Comparison of ENCODE assay signal across 14 cellular contexts in genomic region chr1:155038602-155039307, GRCh38. TPM values are rescaled to one million over a fixed set of nuclear protein-coding genes. Genes with fewer than 3 reads are reported as not detected.
DNase-seq lines count a peak whose midpoint lies in the region; ATAC-seq, FAIRE-seq and TF ChIP-seq lines count a peak whose summit lies in the region.
"Had no signal": no experiment of that assay in that cellular context is flagged by ENCODE, and none has a peak within 500 bp of the region (broad histone marks: within the 10 kb centered on the region; RNA-seq: fewer than 3 reads in every experiment).

No MANE protein-coding gene starts in this region.

- H3K9me2 ChIP-seq in Loucy (replicated peaks; ENCODE audit: low read depth, low read length) = no peaks in the 10 kb centered on the region

- H3K14ac ChIP-seq in H1 (ENCODE audit: insufficient read length) = no peak overlapping the region

- H3K79me2 ChIP-seq in Loucy (ENCODE audit: insufficient read depth, low read length) (no peaks in the 10 kb centered on the region), H1 (ENCODE audit: control insufficient read depth in 1 of 2, insufficient read depth in 2 of 2, low read length in 2 of 2) (no peaks in the 10 kb centered on the region)

- no peaks in the 10 kb centered on the region for H3K36me3 Mint-ChIP-seq in chondrocyte (ENCODE audit: low read depth)
- H3K36me3 Mint-ChIP-seq: activated naive CD4-positive, alpha-beta T cell treated with anti-CD3 and anti-CD28 coated beads, Interleukin-2, amount 50 U/mL, for 24 hours had no signal

- no peak for TF ChIP-seq EP300 in H1 (IDR thresholded peaks at IDR 0.05; ENCODE audit: borderline replicate concordance in 1 of 2, low read depth in 2 of 2, low read length in 2 of 2)

- WGBS in H1 (ENCODE audit: extremely low coverage in 1 of 2, insufficient coverage in 1 of 2, insufficient read length in 1 of 2, insufficient replicate concordance in 2 of 2, low coverage in 1 of 2, low lambda C conversion rate in 2 of 2, missing lambda C conversion rate in 1 of 2), 2 experiments = 73% methylated on average over 8 of the region's 8 CpGs; no CpG with 5 or more reads in 1 of the 2 experiments

- no peak overlapping the region for H3K4ac ChIP-seq in H1 (replicated peaks; ENCODE audit: insufficient read length, low read depth, low read length)

- H3K36me3 ChIP-seq in BLaER1 (no peaks in the 10 kb centered on the region), Loucy (ENCODE audit: insufficient read depth, low read length) (no peaks in the 10 kb centered on the region), H1 (ENCODE audit: control insufficient read depth in 2 of 4, insufficient read depth in 4 of 4, low read length in 3 of 4) (no peaks in the 10 kb centered on the region), mucosa of rectum (ENCODE audit: control insufficient read depth in 2 of 2, insufficient read depth in 2 of 2, low read length in 2 of 2) (no peaks in the 10 kb centered on the region)

- TF ChIP-seq CTCF in Loucy (conservative IDR thresholded peaks at IDR 0.05; ENCODE audit: low read length) = no peak
- TF ChIP-seq CTCF in H1 (IDR thresholded peaks at IDR 0.05; ENCODE audit: control extremely low read depth in 1 of 3, insufficient read depth in 1 of 3, low read depth in 1 of 3, low read length in 3 of 3) = no peak
- TF ChIP-seq CTCF in chondrocyte (IDR thresholded peaks at IDR 0.05) = no peak
- TF ChIP-seq CTCF in GM13977 (IDR thresholded peaks at IDR 0.05; ENCODE audit: extremely low read depth, insufficient read depth, missing control alignments) = no peak

- TF ChIP-seq POLR2A in H1 (IDR thresholded peaks at IDR 0.05; ENCODE audit: control extremely low read depth in 1 of 2, low read depth in 2 of 2, low read length in 2 of 2) = no peak

- H2BK20ac ChIP-seq in H1 (ENCODE audit: low read length) = no peak overlapping the region

- no peak for TF ChIP-seq RAD21 in H1 (IDR thresholded peaks at IDR 0.05 in 1 of 2, conservative IDR thresholded peaks at IDR 0.05 in 1 of 2; ENCODE audit: low read depth in 2 of 2, low read length in 2 of 2)

- H3K9me3 ChIP-seq in BLaER1 (no peaks in the 10 kb centered on the region), Loucy (ENCODE audit: insufficient read depth, low read depth, low read length) (no peaks in the 10 kb centered on the region), H1 (ENCODE audit: insufficient read depth in 2 of 2, low read depth in 1 of 2, low read length in 1 of 2) (no peaks in the 10 kb centered on the region), mucosa of rectum (ENCODE audit: control insufficient read depth in 2 of 2, low read length in 2 of 2) (no peaks in the 10 kb centered on the region)

- H3K18ac ChIP-seq in H1 (ENCODE audit: extremely low read depth, low read length) = no peak overlapping the region

- H3K4me1 ChIP-seq in BLaER1 (peaks cover 49% of the 10 kb centered on the region), Loucy (ENCODE audit: insufficient read depth, low read length, poor library complexity, severe bottlenecking) (peaks cover 7% of the 10 kb centered on the region), H1 (replicated peaks in 1 of 4; ENCODE audit: control insufficient read depth in 3 of 4, insufficient read depth in 4 of 4, low read length in 3 of 4) (no peaks in the 10 kb centered on the region), mucosa of rectum (ENCODE audit: control insufficient read depth in 2 of 2, insufficient read depth in 2 of 2, low read length in 2 of 2) (peaks cover 27 to 40% of the 10 kb centered on the region in 2 donors)

- H4K8ac ChIP-seq in H1 (ENCODE audit: extremely low read depth, insufficient read depth, low read length) = no peak overlapping the region

- POLR2A ChIA-PET in H1 (lab: Charles Lee; ENCODE audit: partially characterized antibody) = interaction anchor here (0.8 to 8.8 kb wide), 4 partner anchors 12 to 44 kb away, joined by 3 to 60 read pairs (median 4); partner anchors contain the start of gene ADAM15

- no peaks in the 10 kb centered on the region for H3K9me3 Mint-ChIP-seq in chondrocyte (ENCODE audit: low read depth)
- H3K9me3 Mint-ChIP-seq: activated naive CD4-positive, alpha-beta T cell treated with anti-CD3 and anti-CD28 coated beads, Interleukin-2, amount 50 U/mL, for 24 hours; nephron progenitor cell; T-helper 1 cell treated with Interleukin-12 subunit alpha and Interleukin-12 subunit beta and Interleukin-4 antibody, amounts not matched to agents 30 μg/mL and 1 μg/mL, for 36 hours had no signal

- no peak overlapping the region for H4K5ac ChIP-seq in H1 (ENCODE audit: insufficient read length, low read depth, low read length)

- peaks cover 4% of the 10 kb centered on the region for H3K4me1 Mint-ChIP-seq in chondrocyte (ENCODE audit: low read depth)
- H3K4me1 Mint-ChIP-seq: activated naive CD4-positive, alpha-beta T cell treated with anti-CD3 and anti-CD28 coated beads, Interleukin-2, amount 50 U/mL, for 24 hours had no signal

- no peaks in the 10 kb centered on the region for H3K27me3 ChIP-seq in BLaER1
- no peaks in the 10 kb centered on the region for H3K27me3 ChIP-seq in Loucy (ENCODE audit: insufficient read depth, low read length, poor library complexity, severe bottlenecking)
- peaks cover 0 to 2% (median 0%) of the 10 kb centered on the region in 4 experiments; a peak in 3 of 7 replicates for H3K27me3 ChIP-seq in H1 (replicated peaks in 1 of 4; ENCODE audit: control insufficient read depth in 3 of 4, extremely low read depth in 1 of 4, insufficient read depth in 3 of 4, low read length in 3 of 4)
- H3K27me3 ChIP-seq in mucosa of rectum (ENCODE audit: control insufficient read depth in 2 of 2, insufficient read depth in 2 of 2, low read length in 2 of 2) = no peaks in the 10 kb centered on the region

- H3K23me2 ChIP-seq in H1 (ENCODE audit: low read depth, low read length) = no peaks in the 10 kb centered on the region

- no peak for FAIRE-seq in H1 (lab: Jason Lieb, UNC)

- DNase-seq in H1 (ENCODE audit: low read depth in 1 of 2, low spot score in 2 of 2) (no peak), chondrocyte (ENCODE audit: low spot score) (no peak), GM13977 (ENCODE audit: low spot score) (no peak)
- DNase-seq: activated CD8-positive, alpha-beta T cell treated with anti-CD3 and anti-CD28 coated beads, Interleukin-2, amount 10 ng/mL, durations not matched to agents 7 days and 5 days; NCI-H1105; nephron progenitor cell; NK-92 treated with Interleukin-12 subunit alpha and Interleukin-12 subunit beta, amount 100 ng/mL, for 24 hours had no signal

- ATAC-seq in HG03378 (IDR thresholded peaks at IDR 0.05; ENCODE audit: unreplicated experiment) = no peak
- ATAC-seq in HG02885 (IDR thresholded peaks at IDR 0.05; ENCODE audit: poor library complexity, unreplicated experiment) = no peak
- ATAC-seq: activated CD8-positive, alpha-beta T cell treated with anti-CD3 and anti-CD28 coated beads, Interleukin-2, amount 10 ng/mL, durations not matched to agents 7 days and 5 days had no signal

- H3K79me1 ChIP-seq in H1 (ENCODE audit: low read depth, low read length) = no peaks in the 10 kb centered on the region; the same call in 1 of the 2 replicates

- H3K56ac ChIP-seq in H1 (replicated peaks; ENCODE audit: insufficient read length, low read depth, low read length) = no peak overlapping the region

- H4K91ac ChIP-seq in H1 (replicated peaks; ENCODE audit: insufficient read length, low read length) = no peak overlapping the region

- no peak overlapping the region for H3K27ac Mint-ChIP-seq in chondrocyte (ENCODE audit: unreplicated experiment)
- H3K27ac Mint-ChIP-seq: activated CD8-positive, alpha-beta T cell treated with anti-CD3 and anti-CD28 coated beads, Interleukin-2, amount 10 ng/mL, durations not matched to agents 7 days and 5 days; activated naive CD4-positive, alpha-beta T cell treated with anti-CD3 and anti-CD28 coated beads, Interleukin-2, amount 50 U/mL, for 24 hours; nephron progenitor cell; T-helper 1 cell treated with Interleukin-12 subunit alpha and Interleukin-12 subunit beta and Interleukin-4 antibody, amounts not matched to agents 30 μg/mL and 1 μg/mL, for 36 hours had no signal

- H4K20me1 ChIP-seq in BLaER1 = no peaks in the 10 kb centered on the region
- no peaks in the 10 kb centered on the region for H4K20me1 ChIP-seq in Loucy (ENCODE audit: insufficient read depth, low read length, poor library complexity, severe bottlenecking)
- no peaks in the 10 kb centered on the region for H4K20me1 ChIP-seq in H1 (replicated peaks in 1 of 2; ENCODE audit: control insufficient read depth in 1 of 2, insufficient read depth in 2 of 2, low read length in 2 of 2)

- no peak overlapping the region for H3K27ac ChIP-seq in BLaER1
- no peak overlapping the region for H3K27ac ChIP-seq in H1 (ENCODE audit: low read depth, low read length)
- peak overlapping the region; percentile 85 to 92 for H3K27ac ChIP-seq in mucosa of rectum (ENCODE audit: low read depth in 2 of 2, low read length in 2 of 2)

- in situ Hi-C loops in GM13977 (cut with MboI; ENCODE audit: low pct_unique_long_range_greater_than_20kb, low sequenced_read_pairs, unreplicated experiment) = no loop called here

- no peak overlapping the region for H2BK12ac ChIP-seq in H1 (ENCODE audit: low read depth, low read length)

- no peak overlapping the region for H2AK5ac ChIP-seq in H1 (ENCODE audit: low read depth, low read length)

- H3K27me3 Mint-ChIP-seq in chondrocyte (ENCODE audit: low read depth) = peaks cover 4% of the 10 kb centered on the region
- H3K27me3 Mint-ChIP-seq: activated naive CD4-positive, alpha-beta T cell treated with anti-CD3 and anti-CD28 coated beads, Interleukin-2, amount 50 U/mL, for 24 hours had no signal

- peak overlapping the region; percentile 63; the same call in 1 of the 2 replicates for H2BK15ac ChIP-seq in H1 (ENCODE audit: low read length)

- H2BK120ac ChIP-seq in H1 (replicated peaks; ENCODE audit: low read depth, low read length) = no peak overlapping the region

- peak overlapping the region; percentile 66 for H3K4me2 ChIP-seq in BLaER1
- H3K4me2 ChIP-seq in Loucy (ENCODE audit: low read depth, low read length, poor library complexity, severe bottlenecking) = no peak overlapping the region
- no peak overlapping the region for H3K4me2 ChIP-seq in H1 (ENCODE audit: insufficient read depth in 1 of 2, low read depth in 2 of 2, low read length in 2 of 2)

- no peak overlapping the region for H3K4me3 Mint-ChIP-seq in chondrocyte (ENCODE audit: unreplicated experiment)
- H3K4me3 Mint-ChIP-seq: activated CD8-positive, alpha-beta T cell treated with anti-CD3 and anti-CD28 coated beads, Interleukin-2, amount 10 ng/mL, durations not matched to agents 7 days and 5 days; activated naive CD4-positive, alpha-beta T cell treated with anti-CD3 and anti-CD28 coated beads, Interleukin-2, amount 50 U/mL, for 24 hours; nephron progenitor cell; T-helper 1 cell treated with Interleukin-12 subunit alpha and Interleukin-12 subunit beta and Interleukin-4 antibody, amounts not matched to agents 30 μg/mL and 1 μg/mL, for 36 hours had no signal

- H3K9ac ChIP-seq in BLaER1 (no peak overlapping the region), Loucy (ENCODE audit: low read depth, low read length, poor library complexity, severe bottlenecking) (no peak overlapping the region), H1 (replicated peaks in 1 of 4; ENCODE audit: extremely low read depth in 1 of 4, low read depth in 3 of 4, low read length in 3 of 4) (no peak overlapping the region), mucosa of rectum (ENCODE audit: low read depth in 1 of 2, low read length in 2 of 2) (peak overlapping the region; percentile 64 to 67)

- no peak overlapping the region for H3K4me3 ChIP-seq in BLaER1
- no peak overlapping the region for H3K4me3 ChIP-seq in Loucy (ENCODE audit: low read length, poor library complexity, severe bottlenecking)
- H3K4me3 ChIP-seq in H1 (ENCODE audit: extremely low read depth in 1 of 4, insufficient read depth in 2 of 4, low read depth in 3 of 4, low read length in 4 of 4) = no peak overlapping the region
- H3K4me3 ChIP-seq in mucosa of rectum (ENCODE audit: low read length in 2 of 2) = peak overlapping the region in 1 of 2 donors; percentile 26

- CTCF ChIA-PET in H1 (lab: Charles Lee; ENCODE audit: partially characterized antibody) = interaction anchor here (1.3 to 32.4 kb wide), 7 partner anchors 24 to 53 kb away, joined by 3 to 907 read pairs (median 11); partner anchors contain the start of genes ADAM15, EFNA3, EFNA4 and LENEP

- H3K23ac ChIP-seq in H1 (ENCODE audit: insufficient read length) = no peak overlapping the region

- no peaks in the 10 kb centered on the region for H3F3A ChIP-seq in Loucy (ENCODE audit: low read depth)

- no peak overlapping the region for H2BK5ac ChIP-seq in H1 (ENCODE audit: low read depth, low read length)

- H2AFZ ChIP-seq in Loucy (ENCODE audit: low read length) = 0 out of 2 replicates have a peak overlapping the region, but pooled peaks have one; percentile 11
- no peak overlapping the region for H2AFZ ChIP-seq in H1 (ENCODE audit: low read length)

RNA-seq across cellular contexts. Expression of gene DCST1, which starts 5.1 kb away (rescaled TPM):
- not detected in 2 replicates for total RNA-seq in H1 (2021; fragmentation: NEBNext Ultra II Directional; extraction: Animal tissue kit (Norgen Biotek cat#: 25700))
- 0.03 TPM in 1 of 2 replicates, not detected in the other for polyA plus RNA-seq in H1 (2011; rRNA removed)
- polyA plus RNA-seq in H1 (2011; cell fraction: cytosol; rRNA removed) = not detected
- 0.24 TPM for polyA plus RNA-seq in H1 (2011; cell fraction: nucleus; rRNA removed)
- 0.08 TPM in 1 of 4 replicates, not detected in the others for polyA plus RNA-seq in H1 (2012, experiment 1 of 2)
- polyA plus RNA-seq in H1 (2012, experiment 2 of 2) = not detected
- polyA plus RNA-seq in H1 (2013, experiment 1 of 2) = 0.06 TPM
- not detected for polyA plus RNA-seq in H1 (2013, experiment 2 of 2)
- not detected in 2 replicates for polyA minus RNA-seq in H1 (2011; rRNA and poly(A)+ RNA removed)
- polyA minus RNA-seq in H1 (2011; cell fraction: cytosol; rRNA and poly(A)+ RNA removed) = not detected
- polyA minus RNA-seq in H1 (2011; cell fraction: nucleus; rRNA and poly(A)+ RNA removed) = not detected
- total RNA-seq in chondrocyte = not detected in 3 replicates
- total RNA-seq: activated CD8-positive, alpha-beta T cell treated with anti-CD3 and anti-CD28 coated beads, Interleukin-2, amount 10 ng/mL, durations not matched to agents 7 days and 5 days had no signal

RNA-seq across cellular contexts. Expression of gene DCST2, which starts 5.2 kb away (rescaled TPM):
- 0.43 TPM in 1 of 2 replicates, not detected in the other for total RNA-seq in H1 (2021; fragmentation: NEBNext Ultra II Directional; extraction: Animal tissue kit (Norgen Biotek cat#: 25700))
- polyA plus RNA-seq in H1 (2011; rRNA removed) = 1.7 and 2.1 TPM in 2 replicates
- 1.9 TPM for polyA plus RNA-seq in H1 (2011; cell fraction: cytosol; rRNA removed)
- polyA plus RNA-seq in H1 (2011; cell fraction: nucleus; rRNA removed) = 10.2 TPM
- polyA plus RNA-seq in H1 (2012, experiment 1 of 2) = 0.26 to 1.0 TPM (median 0.74 TPM) in 4 replicates
- polyA plus RNA-seq in H1 (2012, experiment 2 of 2) = 0.13 TPM
- polyA plus RNA-seq in H1 (2013, experiment 1 of 2) = 0.53 TPM
- 0.26 TPM for polyA plus RNA-seq in H1 (2013, experiment 2 of 2)
- polyA minus RNA-seq in H1 (2011; rRNA and poly(A)+ RNA removed) = 0.07 and 1.6 TPM in 2 replicates
- not detected for polyA minus RNA-seq in H1 (2011; cell fraction: cytosol; rRNA and poly(A)+ RNA removed)
- polyA minus RNA-seq in H1 (2011; cell fraction: nucleus; rRNA and poly(A)+ RNA removed) = 0.30 TPM
- 0.30 to 0.36 TPM (median 0.36 TPM) in 3 replicates for total RNA-seq in chondrocyte

RNA-seq across cellular contexts. Expression of gene ADAM15, which starts 12.4 kb away (rescaled TPM):
- total RNA-seq in H1 (2021; fragmentation: NEBNext Ultra II Directional; extraction: Animal tissue kit (Norgen Biotek cat#: 25700)) = 32.2 and 32.9 TPM in 2 replicates
- 37.6 and 51.2 TPM in 2 replicates for polyA plus RNA-seq in H1 (2011; rRNA removed)
- 30.7 TPM for polyA plus RNA-seq in H1 (2011; cell fraction: cytosol; rRNA removed)
- 105 TPM for polyA plus RNA-seq in H1 (2011; cell fraction: nucleus; rRNA removed)
- polyA plus RNA-seq in H1 (2012, experiment 1 of 2) = 19.9 to 42.2 TPM (median 37.8 TPM) in 4 replicates
- polyA plus RNA-seq in H1 (2012, experiment 2 of 2) = 40.9 TPM
- polyA plus RNA-seq in H1 (2013, experiment 1 of 2) = 29.2 TPM
- polyA plus RNA-seq in H1 (2013, experiment 2 of 2) = 29.2 TPM
- polyA minus RNA-seq in H1 (2011; rRNA and poly(A)+ RNA removed) = 40.1 and 41.1 TPM in 2 replicates
- 45.4 TPM for polyA minus RNA-seq in H1 (2011; cell fraction: cytosol; rRNA and poly(A)+ RNA removed)
- 30.4 TPM for polyA minus RNA-seq in H1 (2011; cell fraction: nucleus; rRNA and poly(A)+ RNA removed)
- total RNA-seq in chondrocyte = 73.7 to 91.1 TPM (median 75.2 TPM) in 3 replicates

RNA-seq across cellular contexts. Expression of gene EFNA4, which starts 24.8 kb away (rescaled TPM):
- 18.5 and 21.9 TPM in 2 replicates for total RNA-seq in H1 (2021; fragmentation: NEBNext Ultra II Directional; extraction: Animal tissue kit (Norgen Biotek cat#: 25700))
- polyA plus RNA-seq in H1 (2011; rRNA removed) = 23.2 and 23.9 TPM in 2 replicates
- 21.9 TPM for polyA plus RNA-seq in H1 (2011; cell fraction: cytosol; rRNA removed)
- 30.6 TPM for polyA plus RNA-seq in H1 (2011; cell fraction: nucleus; rRNA removed)
- polyA plus RNA-seq in H1 (2012, experiment 1 of 2) = 19.2 to 24.8 TPM (median 23.5 TPM) in 4 replicates
- polyA plus RNA-seq in H1 (2012, experiment 2 of 2) = 37.0 TPM
- 27.7 TPM for polyA plus RNA-seq in H1 (2013, experiment 1 of 2)
- polyA plus RNA-seq in H1 (2013, experiment 2 of 2) = 31.5 TPM
- polyA minus RNA-seq in H1 (2011; rRNA and poly(A)+ RNA removed) = 13.4 and 16.4 TPM in 2 replicates
- 10.6 TPM for polyA minus RNA-seq in H1 (2011; cell fraction: cytosol; rRNA and poly(A)+ RNA removed)
- polyA minus RNA-seq in H1 (2011; cell fraction: nucleus; rRNA and poly(A)+ RNA removed) = 8.8 TPM
- total RNA-seq in chondrocyte = 8.9 to 10.6 TPM (median 9.7 TPM) in 3 replicates

RNA-seq across cellular contexts. Expression of gene ZBTB7B, which starts 36.2 kb away (rescaled TPM):
- total RNA-seq in H1 (2021; fragmentation: NEBNext Ultra II Directional; extraction: Animal tissue kit (Norgen Biotek cat#: 25700)) = 22.1 and 24.5 TPM in 2 replicates
- 36.9 and 38.3 TPM in 2 replicates for polyA plus RNA-seq in H1 (2011; rRNA removed)
- 28.7 TPM for polyA plus RNA-seq in H1 (2011; cell fraction: cytosol; rRNA removed)
- 38.2 TPM for polyA plus RNA-seq in H1 (2011; cell fraction: nucleus; rRNA removed)
- 11.5 to 24.0 TPM (median 20.2 TPM) in 4 replicates for polyA plus RNA-seq in H1 (2012, experiment 1 of 2)
- polyA plus RNA-seq in H1 (2012, experiment 2 of 2) = 15.2 TPM
- polyA plus RNA-seq in H1 (2013, experiment 1 of 2) = 8.9 TPM
- 9.4 TPM for polyA plus RNA-seq in H1 (2013, experiment 2 of 2)
- polyA minus RNA-seq in H1 (2011; rRNA and poly(A)+ RNA removed) = 16.1 and 19.4 TPM in 2 replicates
- 22.2 TPM for polyA minus RNA-seq in H1 (2011; cell fraction: cytosol; rRNA and poly(A)+ RNA removed)
- 19.9 TPM for polyA minus RNA-seq in H1 (2011; cell fraction: nucleus; rRNA and poly(A)+ RNA removed)
- 34.8 to 42.9 TPM (median 41.1 TPM) in 3 replicates for total RNA-seq in chondrocyte

Comparison
In these comparisons a context has a peak if more than half of its experiments do, and no peak if none do; other contexts are left out.
1. H3K27ac ChIP-seq: peak in mucosa of rectum (2 of 2); none in BLaER1 (single experiment) and H1 (single experiment).
2. H3K9ac ChIP-seq: peak in mucosa of rectum (2 of 2); none in BLaER1 (single experiment), Loucy (single experiment) and H1 (0 of 4).